Comparison of ENCODE assay signal across 25 cellular contexts in genomic region chr2:214247531-214247930, GRCh38.
"Had no signal": no experiment of that assay in that cellular context is flagged by ENCODE, and none has a peak within 500 bp of the region (broad histone marks: within the 10 kb centered on the region; RNA-seq: fewer than 3 reads in every experiment).

No MANE protein-coding gene starts in this region.

- H3K9me3 Mint-ChIP-seq: dendritic cell treated with granulocyte-macrophage colony-stimulating factor and Interleukin-4, amounts not matched to agents 40 ng/mL and 50 ng/mL, for 4 days; endodermal cell; mesothelial cell of epicardium had no signal

- H3K36me3 Mint-ChIP-seq: mesothelial cell of epicardium had no signal

- H3K27ac ChIP-seq: epithelial cell of prostate, esophagus squamous epithelium, gastrocnemius medialis, heart right ventricle, left lung, lower lobe of right lung had no signal

- H3K27ac Mint-ChIP-seq: dendritic cell treated with granulocyte-macrophage colony-stimulating factor and Interleukin-4, amounts not matched to agents 40 ng/mL and 50 ng/mL, for 4 days; effector memory CD8-positive, alpha-beta T cell; endodermal cell; mesothelial cell of epicardium had no signal

- H3K27me3 ChIP-seq: esophagus squamous epithelium, gastrocnemius medialis, heart right ventricle, left lung had no signal

- FAIRE-seq: colon, keratinocyte had no signal

- H3K9me3 ChIP-seq: esophagus squamous epithelium, gastrocnemius medialis, left lung, lower lobe of right lung, mucosa of descending colon had no signal

- H3K4me3 ChIP-seq: esophagus squamous epithelium, gastrocnemius medialis, heart right ventricle, left lung, lower lobe of right lung, mucosa of descending colon had no signal

- ATAC-seq: effector memory CD8-positive, alpha-beta T cell; esophagus mucosa; gastrocnemius medialis; heart right ventricle; left cardiac atrium; left lung; left ventricle myocardium superior; lower lobe of right lung; mucosa of descending colon had no signal

- H3K4me3 Mint-ChIP-seq: dendritic cell treated with granulocyte-macrophage colony-stimulating factor and Interleukin-4, amounts not matched to agents 40 ng/mL and 50 ng/mL, for 4 days; effector memory CD8-positive, alpha-beta T cell; endodermal cell; mesothelial cell of epicardium had no signal

- H3K36me3 ChIP-seq: esophagus squamous epithelium, gastrocnemius medialis, heart right ventricle, left lung, lower lobe of right lung had no signal

- H3K27me3 Mint-ChIP-seq: dendritic cell treated with granulocyte-macrophage colony-stimulating factor and Interleukin-4, amounts not matched to agents 40 ng/mL and 50 ng/mL, for 4 days; effector memory CD8-positive, alpha-beta T cell had no signal

- H3K4me1 ChIP-seq: esophagus squamous epithelium, gastrocnemius medialis, heart right ventricle, left lung, lower lobe of right lung had no signal

- DNase-seq: cortex of kidney; effector CD8-positive, alpha-beta T cell; effector memory CD8-positive, alpha-beta T cell; endodermal cell; erythroblast; esophagus squamous epithelium; foreskin fibroblast; foreskin melanocyte; gastrocnemius medialis; glutamatergic neuron; head of caudate nucleus; heart right ventricle; hippocampal formation; left cardiac atrium; left lung; left ventricle myocardium superior; lower lobe of right lung; mesenchymal stem cell; mucosa of descending colon had no signal

- H3K4me1 Mint-ChIP-seq: endodermal cell had no signal
